ENCODE assay signal across 12 cellular contexts in genomic region chr1:111193712-111194480, GRCh38. TPM values are rescaled to one million over a fixed set of nuclear protein-coding genes. Genes with fewer than 3 reads are reported as not detected.
A peak's percentile ranks its signal among the peaks of the same experiment; 100 is the strongest.
DNase-seq lines count a peak whose midpoint lies in the region; ATAC-seq and TF ChIP-seq lines count a peak whose summit lies in the region.
"Had no signal": no experiment of that assay in that cellular context is flagged by ENCODE, and none has a peak within 500 bp of the region (broad histone marks: within the 10 kb centered on the region; RNA-seq: fewer than 3 reads in every experiment).

No MANE protein-coding gene starts in this region.

- peaks cover 0 to 3% of the 10 kb centered on the region in 2 donors for H3K36me3 ChIP-seq in neuronal stem cell (replicated peaks in 1 of 2; ENCODE audit: control insufficient read depth in 2 of 2, insufficient read depth in 2 of 2, low read length in 2 of 2)
- H3K36me3 ChIP-seq: neural progenitor cell had no signal

- H3K27ac ChIP-seq in RWPE1 = no peak overlapping the region
- H3K27ac ChIP-seq in neuronal stem cell (replicated peaks; ENCODE audit: low read length) = no peak overlapping the region
- H3K27ac ChIP-seq: neural progenitor cell had no signal

- H2BK12ac ChIP-seq in neuronal stem cell (ENCODE audit: low read length) = no peak overlapping the region

- WGBS in neuronal stem cell (ENCODE audit: extremely low coverage in 2 of 2, insufficient read length in 2 of 2, insufficient replicate concordance in 1 of 2), 2 donors = no CpG with 5 or more reads among the region's 3 CpGs

- no peak overlapping the region for H3K9ac ChIP-seq in neuronal stem cell (ENCODE audit: low read depth, low read length, poor library complexity)
- H3K9ac ChIP-seq: neural progenitor cell had no signal

- no peak overlapping the region for H2BK120ac ChIP-seq in neuronal stem cell (ENCODE audit: low read depth, low read length)

- H3K14ac ChIP-seq in neuronal stem cell (ENCODE audit: low read length) = no peak overlapping the region

- H3K27me3 Mint-ChIP-seq in activated naive CD4-positive, alpha-beta T cell treated with anti-CD3 and anti-CD28 coated beads, Interleukin-2, amount 50 U/mL, for 24 hours = no peaks in the 10 kb centered on the region
- no peaks in the 10 kb centered on the region for H3K27me3 Mint-ChIP-seq in activated T-helper 17 cell treated with anti-CD3 and anti-CD28 coated beads, Interleukin-2, amount 50 U/mL, for 72 hours
- H3K27me3 Mint-ChIP-seq in type B pancreatic cell = no peaks in the 10 kb centered on the region

- H3K23ac ChIP-seq in neuronal stem cell (ENCODE audit: low read depth, low read length, poor library complexity) = no peak overlapping the region

- peak overlapping the region; percentile 99 for H3K27ac Mint-ChIP-seq in activated naive CD4-positive, alpha-beta T cell treated with anti-CD3 and anti-CD28 coated beads, Interleukin-2, amount 50 U/mL, for 24 hours
- peak overlapping the region; percentile 96 for H3K27ac Mint-ChIP-seq in activated T-helper 17 cell treated with anti-CD3 and anti-CD28 coated beads, Interleukin-2, amount 50 U/mL, for 72 hours
- peak overlapping the region; percentile 81 for H3K27ac Mint-ChIP-seq in type B pancreatic cell
- H3K27ac Mint-ChIP-seq: neural progenitor cell had no signal

- H3K4me1 Mint-ChIP-seq in activated naive CD4-positive, alpha-beta T cell treated with anti-CD3 and anti-CD28 coated beads, Interleukin-2, amount 50 U/mL, for 24 hours = peaks cover 90% of the 10 kb centered on the region
- H3K4me1 Mint-ChIP-seq in activated T-helper 17 cell treated with anti-CD3 and anti-CD28 coated beads, Interleukin-2, amount 50 U/mL, for 72 hours = peaks cover 78% of the 10 kb centered on the region
- peaks cover 22% of the 10 kb centered on the region for H3K4me1 Mint-ChIP-seq in type B pancreatic cell (ENCODE audit: unreplicated experiment)

- H3K79me1 ChIP-seq in neuronal stem cell (ENCODE audit: low read depth, low read length) = no peaks in the 10 kb centered on the region

- no peaks in the 10 kb centered on the region for H3K27me3 ChIP-seq in neuronal stem cell (ENCODE audit: control insufficient read depth in 3 of 3, insufficient read depth in 3 of 3, low read depth in 1 of 3, low read length in 3 of 3)
- H3K27me3 ChIP-seq: neural progenitor cell, tibial nerve had no signal

- H3K4me1 ChIP-seq in neuronal stem cell (ENCODE audit: control insufficient read depth in 2 of 2, insufficient read depth in 1 of 2, low read depth in 1 of 2, low read length in 2 of 2) = peaks cover 0 to 2% of the 10 kb centered on the region in 2 donors
- H3K4me1 ChIP-seq: neural progenitor cell had no signal

- peaks cover 61% of the 10 kb centered on the region for H3K36me3 Mint-ChIP-seq in activated naive CD4-positive, alpha-beta T cell treated with anti-CD3 and anti-CD28 coated beads, Interleukin-2, amount 50 U/mL, for 24 hours
- H3K36me3 Mint-ChIP-seq in activated T-helper 17 cell treated with anti-CD3 and anti-CD28 coated beads, Interleukin-2, amount 50 U/mL, for 72 hours (ENCODE audit: low read depth) = peaks cover 100% of the 10 kb centered on the region
- H3K36me3 Mint-ChIP-seq in type B pancreatic cell = peaks cover 12% of the 10 kb centered on the region
- H3K36me3 Mint-ChIP-seq: neural progenitor cell had no signal

- no peak overlapping the region for H2AFZ ChIP-seq in neuronal stem cell (ENCODE audit: low read length)
- H2AFZ ChIP-seq: neural progenitor cell had no signal

- no peak overlapping the region for H4K91ac ChIP-seq in neuronal stem cell (ENCODE audit: low read depth, low read length, poor library complexity)

- H3K9me3 ChIP-seq in neuronal stem cell (replicated peaks in 1 of 2; ENCODE audit: control insufficient read depth in 2 of 2, insufficient read depth in 1 of 2, low read depth in 1 of 2, low read length in 2 of 2) = no peaks in the 10 kb centered on the region
- H3K9me3 ChIP-seq: tibial nerve had no signal

- no peak overlapping the region for H4K8ac ChIP-seq in neuronal stem cell (ENCODE audit: low read depth, low read length)

- POLR2A ChIA-PET in RWPE1 (lab: Yijun Ruan, JAX; ENCODE audit: low non-redundant PET) = no interaction called here

- no peak overlapping the region for H2AK5ac ChIP-seq in neuronal stem cell (ENCODE audit: low read depth, low read length)

- no peak overlapping the region for H3K4me3 ChIP-seq in neuronal stem cell (ENCODE audit: low read length in 2 of 2)
- H3K4me3 ChIP-seq: neural progenitor cell, tibial nerve had no signal

- H2BK5ac ChIP-seq in neuronal stem cell (ENCODE audit: low read length) = no peak overlapping the region

- CTCF ChIA-PET in RWPE1 (lab: Yijun Ruan, JAX) = no interaction called here

- no peak for TF ChIP-seq CTCF in type B pancreatic cell (conservative IDR thresholded peaks at IDR 0.05)
- TF ChIP-seq CTCF in RWPE1 (conservative IDR thresholded peaks at IDR 0.05; ENCODE audit: low read depth) = no peak

- H2BK15ac ChIP-seq in neuronal stem cell (ENCODE audit: low read length) = no peak overlapping the region

- H3K4ac ChIP-seq in neuronal stem cell (ENCODE audit: low read length) = no peak overlapping the region

- no peak for DNase-seq in activated naive CD4-positive, alpha-beta T cell treated with anti-CD3 and anti-CD28 coated beads, Interleukin-2, amount 50 U/mL, for 16 hours
- DNase-seq in kidney tubule cell (ENCODE audit: low spot score) = peak; percentile 61
- DNase-seq in type B pancreatic cell (ENCODE audit: extremely low spot score, unreplicated experiment) = no peak
- DNase-seq in RWPE1 (ENCODE audit: low spot score) = no peak
- no peak for DNase-seq in T-helper 9 cell
- DNase-seq in neuronal stem cell (ENCODE audit: low spot score) = no peak
- DNase-seq: amniotic stem cell; stimulated activated CD4-positive, alpha-beta T cell treated with anti-CD3 and anti-CD28 coated beads, Interleukin-4, amount 100 ng/mL, for 24 hours had no signal

- no peak for ATAC-seq in activated T-helper 17 cell treated with anti-CD3 and anti-CD28 coated beads, Interleukin-2, amount 50 U/mL, for 72 hours (replicated peaks)

- no peaks in the 10 kb centered on the region for H3K9me3 Mint-ChIP-seq in activated naive CD4-positive, alpha-beta T cell treated with anti-CD3 and anti-CD28 coated beads, Interleukin-2, amount 50 U/mL, for 24 hours
- no peaks in the 10 kb centered on the region for H3K9me3 Mint-ChIP-seq in activated T-helper 17 cell treated with anti-CD3 and anti-CD28 coated beads, Interleukin-2, amount 50 U/mL, for 72 hours
- H3K9me3 Mint-ChIP-seq in type B pancreatic cell = no peaks in the 10 kb centered on the region
- H3K9me3 Mint-ChIP-seq: neural progenitor cell had no signal

- H3K4me3 Mint-ChIP-seq in activated naive CD4-positive, alpha-beta T cell treated with anti-CD3 and anti-CD28 coated beads, Interleukin-2, amount 50 U/mL, for 24 hours = peak overlapping the region; percentile 100
- peak overlapping the region; percentile 94 for H3K4me3 Mint-ChIP-seq in activated T-helper 17 cell treated with anti-CD3 and anti-CD28 coated beads, Interleukin-2, amount 50 U/mL, for 72 hours
- no peak overlapping the region for H3K4me3 Mint-ChIP-seq in type B pancreatic cell
- H3K4me3 Mint-ChIP-seq: neural progenitor cell had no signal

- H3K18ac ChIP-seq in neuronal stem cell (ENCODE audit: low read length) = no peak overlapping the region

- no peak overlapping the region for H3K4me2 ChIP-seq in neuronal stem cell (ENCODE audit: insufficient read depth, low read length, poor library complexity, severe bottlenecking)
- H3K4me2 ChIP-seq: neural progenitor cell had no signal

RNA-seq across cellular contexts. Expression of gene DENND2D, which starts 6.5 kb away (rescaled TPM):
- 100 to 1,000 TPM; 146 to 148 TPM for total RNA-seq in activated T-helper 17 cell treated with anti-CD3 and anti-CD28 coated beads, Interleukin-2, amount 50 U/mL, for 72 hours
- total RNA-seq in type B pancreatic cell (ENCODE audit: low replicate concordance) = 6.3 and 12.7 TPM in 2 replicates
- polyA plus RNA-seq in neuronal stem cell (2013, experiment 1 of 2) = 0.32 TPM
- polyA plus RNA-seq in neuronal stem cell (2013, experiment 2 of 2) = 0.19 TPM

RNA-seq across cellular contexts. Expression of gene CHI3L2, which starts 33.6 kb away (rescaled TPM):
- 1 to 10 TPM; 2.7 to 3.8 TPM for total RNA-seq in activated T-helper 17 cell treated with anti-CD3 and anti-CD28 coated beads, Interleukin-2, amount 50 U/mL, for 72 hours
- total RNA-seq in type B pancreatic cell (ENCODE audit: low replicate concordance) = 0.72 and 3.4 TPM in 2 replicates
- polyA plus RNA-seq in neuronal stem cell (2013, experiment 1 of 2) = not detected
- 0.04 TPM for polyA plus RNA-seq in neuronal stem cell (2013, experiment 2 of 2)

RNA-seq across cellular contexts. Expression of gene CEPT1, which starts 53.9 kb away (rescaled TPM):
- 10 to 100 TPM; 31.3 to 31.4 TPM for total RNA-seq in activated T-helper 17 cell treated with anti-CD3 and anti-CD28 coated beads, Interleukin-2, amount 50 U/mL, for 72 hours
- total RNA-seq in type B pancreatic cell (ENCODE audit: low replicate concordance) = 41.0 and 45.1 TPM in 2 replicates
- 24.1 TPM for polyA plus RNA-seq in neuronal stem cell (2013, experiment 1 of 2)
- 22.7 TPM for polyA plus RNA-seq in neuronal stem cell (2013, experiment 2 of 2)

RNA-seq across cellular contexts. Expression of gene DRAM2, which starts 54.0 kb away (rescaled TPM):
- 10 to 100 TPM; 20.6 to 27.2 TPM for total RNA-seq in activated T-helper 17 cell treated with anti-CD3 and anti-CD28 coated beads, Interleukin-2, amount 50 U/mL, for 72 hours
- total RNA-seq in type B pancreatic cell (ENCODE audit: low replicate concordance) = 42.6 and 61.3 TPM in 2 replicates
- 45.0 TPM for polyA plus RNA-seq in neuronal stem cell (2013, experiment 1 of 2)
- polyA plus RNA-seq in neuronal stem cell (2013, experiment 2 of 2) = 45.9 TPM

Comparison
In these comparisons a context has a peak if more than half of its experiments do, and no peak if none do; other contexts are left out.
1. RNA of gene DENND2D, which starts 6.5 kb away (total RNA-seq): 146 to 148 TPM in activated T-helper 17 cell treated with anti-CD3 and anti-CD28 coated beads, Interleukin-2, amount 50 U/mL, for 72 hours; 6.3 to 12.7 TPM in type B pancreatic cell; every median in the first group is over 10 times any median in the second.
2. Peak in every context shown above with its lines, with median percentiles within 50 percentile points of each other: H3K27ac Mint-ChIP-seq.